ENCODE assay signal across 28 cellular contexts in the genomic region with DNA sequence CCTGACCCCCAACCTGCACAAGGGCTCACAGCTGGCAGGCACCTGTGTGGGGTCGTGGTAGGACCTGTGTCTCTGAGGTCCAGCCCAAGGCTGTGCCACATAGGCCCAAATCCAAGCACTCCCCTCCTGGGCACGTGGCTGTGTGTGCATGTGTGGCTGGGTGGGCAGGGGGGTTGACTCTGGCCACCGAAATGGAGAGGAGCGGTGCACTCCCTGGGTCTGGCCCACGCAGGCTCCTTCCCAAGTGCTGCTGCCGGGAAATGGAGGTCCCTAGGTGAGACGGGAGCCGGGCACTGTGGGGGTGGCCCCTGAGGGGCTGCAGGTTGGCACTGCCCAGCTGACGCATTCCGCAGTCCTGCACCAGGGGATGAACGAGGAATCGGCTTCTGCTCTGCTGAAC.
"Had no signal": no experiment of that assay in that cellular context is flagged by ENCODE, and none has a peak within 500 bp of the region (broad histone marks: within the 10 kb centered on the region; RNA-seq: fewer than 3 reads in every experiment).

No MANE protein-coding gene starts in this region.

- H3K27ac Mint-ChIP-seq: naive thymus-derived CD8-positive, alpha-beta T cell; nephron; progenitor cell of endocrine pancreas; stimulated activated naive B cell treated with anti-CD40 and anti-IgM and Interleukin-4, amounts not matched to agents 10 μg/mL and 1 μg/mL and 100 μg/mL, for 72 hours; stimulated activated naive CD8-positive, alpha-beta T cell treated with anti-CD3 and anti-CD28 coated beads, Interleukin-15, Interleukin-2, amounts not matched to agents 100 ng/mL and 50 ng/mL, for 24 hours; type B pancreatic cell had no signal

- ATAC-seq: heart right ventricle; left colon; left lung; naive thymus-derived CD8-positive, alpha-beta T cell; stimulated activated naive B cell treated with anti-CD40 and anti-IgM and Interleukin-4, amounts not matched to agents 10 μg/mL and 1 μg/mL and 100 μg/mL, for 72 hours had no signal

- FAIRE-seq: keratinocyte had no signal

- H3K4me3 Mint-ChIP-seq: naive thymus-derived CD8-positive, alpha-beta T cell; nephron; neural crest cell; stimulated activated naive B cell treated with anti-CD40 and anti-IgM and Interleukin-4, amounts not matched to agents 10 μg/mL and 1 μg/mL and 100 μg/mL, for 72 hours; stimulated activated naive CD8-positive, alpha-beta T cell treated with anti-CD3 and anti-CD28 coated beads, Interleukin-15, Interleukin-2, amounts not matched to agents 100 ng/mL and 50 ng/mL, for 24 hours; type B pancreatic cell had no signal

- H3K9me3 ChIP-seq: lower lobe of right lung, neutrophil, ovary, right atrium auricular region, right lobe of liver, vagina had no signal

- H3K4me1 ChIP-seq: heart right ventricle, left lung, lower lobe of right lung, right atrium auricular region, right lobe of liver, tibial nerve, vagina had no signal

- H3K4me2 ChIP-seq: hepatocyte, smooth muscle cell had no signal

- H3K27me3 Mint-ChIP-seq: naive thymus-derived CD8-positive, alpha-beta T cell; stimulated activated naive B cell treated with anti-CD40 and anti-IgM and Interleukin-4, amounts not matched to agents 10 μg/mL and 1 μg/mL and 100 μg/mL, for 72 hours; stimulated activated naive CD8-positive, alpha-beta T cell treated with anti-CD3 and anti-CD28 coated beads, Interleukin-15, Interleukin-2, amounts not matched to agents 100 ng/mL and 50 ng/mL, for 24 hours had no signal

- DNase-seq: heart right ventricle; left colon; left lung; lower lobe of right lung; mammary epithelial cell; mesenchymal stem cell; naive thymus-derived CD8-positive, alpha-beta T cell; occipital lobe; ovary; right lobe of liver; stimulated activated CD4-positive, alpha-beta T cell treated with anti-CD3 and anti-CD28 coated beads, Interleukin-12 subunit alpha, Interleukin-12 subunit beta, amount 100 ng/mL, for 4 hours; stimulated activated CD4-positive, alpha-beta T cell treated with anti-CD3 and anti-CD28 coated beads, Interleukin-15, amount 100 ng/mL, for 24 hours; stimulated activated CD4-positive, alpha-beta T cell treated with anti-CD3 and anti-CD28 coated beads, Interleukin-2, amount 100 ng/mL, for 24 hours; stimulated activated CD4-positive, alpha-beta T cell treated with anti-CD3 and anti-CD28 coated beads, Interleukin-4, amount 100 ng/mL, for 1 hour; stimulated activated naive B cell treated with anti-CD40 and anti-IgM and Interleukin-4, amounts not matched to agents 10 μg/mL and 1 μg/mL and 100 μg/mL, for 72 hours; substantia nigra had no signal

- H3K27ac ChIP-seq: heart right ventricle, hepatocyte, left lung, lower lobe of right lung, ovary, right atrium auricular region, right lobe of liver, tibial nerve, vagina had no signal

- H2AFZ ChIP-seq: hepatocyte had no signal

- H3K79me2 ChIP-seq: hepatocyte had no signal

- H3K27me3 ChIP-seq: hepatocyte, neutrophil, ovary, right atrium auricular region, right lobe of liver, tibial nerve, vagina had no signal

- H3K36me3 ChIP-seq: heart right ventricle, lower lobe of right lung, ovary, right atrium auricular region, right lobe of liver, tibial nerve, vagina had no signal

- H3K4me3 ChIP-seq: heart right ventricle, hepatocyte, left lung, lower lobe of right lung, ovary, right atrium auricular region, right lobe of liver, smooth muscle cell, tibial nerve, vagina had no signal

- H3K9me3 Mint-ChIP-seq: stimulated activated naive CD8-positive, alpha-beta T cell treated with anti-CD3 and anti-CD28 coated beads, Interleukin-15, Interleukin-2, amounts not matched to agents 100 ng/mL and 50 ng/mL, for 24 hours; type B pancreatic cell had no signal
